In the genomic region with DNA sequence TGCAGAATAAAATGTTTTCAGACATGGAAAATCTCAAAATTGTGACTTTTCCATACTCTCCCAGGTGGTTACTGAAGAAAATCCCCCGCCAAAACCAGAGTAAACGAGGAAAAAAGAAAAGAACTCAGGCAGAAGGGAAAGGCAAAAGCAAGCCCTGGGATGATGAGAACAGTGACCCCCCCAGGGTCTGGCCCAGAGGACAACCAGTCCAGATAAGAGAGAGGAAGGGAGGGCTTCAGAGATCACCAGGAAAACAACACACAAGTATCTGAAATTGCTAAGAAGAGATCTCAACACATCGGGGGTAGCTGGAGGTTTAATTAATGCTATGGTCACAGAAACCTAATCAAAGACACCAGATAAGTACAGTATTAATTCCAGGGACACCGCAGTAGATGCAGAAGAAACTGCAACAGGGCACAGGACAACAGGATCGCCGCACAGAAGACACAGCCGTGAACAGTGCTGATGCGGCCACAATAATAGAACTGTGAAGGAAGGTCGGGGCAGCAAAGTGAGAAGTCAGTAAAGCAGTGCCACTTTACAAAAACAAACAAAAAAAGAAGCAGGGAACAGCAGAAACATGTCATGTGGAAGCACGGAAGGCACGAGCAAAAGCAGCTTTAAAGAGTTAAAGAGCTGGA, we compare ENCODE assay signal across 28 cellular contexts. TPM values are rescaled to one million over a fixed set of nuclear protein-coding genes. Genes with fewer than 3 reads are reported as not detected.
A peak's percentile ranks its signal among the peaks of the same experiment; 100 is the strongest.
DNase-seq lines count a peak whose midpoint lies in the region; ATAC-seq and TF ChIP-seq lines count a peak whose summit lies in the region.
"Had no signal": no experiment of that assay in that cellular context is flagged by ENCODE, and none has a peak within 500 bp of the region (broad histone marks: within the 10 kb centered on the region; RNA-seq: fewer than 3 reads in every experiment).

No MANE protein-coding gene starts in this region.

- H2BK120ac ChIP-seq in mesenchymal stem cell (ENCODE audit: low read depth, low read length): no peak overlapping the region

- intact Hi-C loops in Right ventricle myocardium superior (cut with DNase I): no loop called here
- intact Hi-C loops in dorsolateral prefrontal cortex (cut with DNase I): no loop called here

- ATAC-seq in Right ventricle myocardium superior (ENCODE audit: poor library complexity): peak; percentile 43
- no peak for ATAC-seq in HG03571 (IDR thresholded peaks at IDR 0.05; ENCODE audit: unreplicated experiment)
- no peak for ATAC-seq in GM19328 (IDR thresholded peaks at IDR 0.05; ENCODE audit: unreplicated experiment)
- ATAC-seq: gastroesophageal sphincter, Panc1 had no signal

- H3K4me3 ChIP-seq in right atrium auricular region: no peak overlapping the region
- H3K4me3 ChIP-seq in dorsolateral prefrontal cortex: peak overlapping the region in 2 of 59 donors; percentile 3 to 17
- H3K4me3 ChIP-seq in mesenchymal stem cell (ENCODE audit: insufficient read depth in 1 of 2, low read depth in 1 of 2, low read length in 2 of 2): no peak overlapping the region
- H3K4me3 ChIP-seq: esophagus squamous epithelium, gastroesophageal sphincter, GM23248, MG63, SJSA1, suprapubic skin had no signal

- no peak overlapping the region for H4K8ac ChIP-seq in mesenchymal stem cell (ENCODE audit: low read length)

- H4K91ac ChIP-seq in mesenchymal stem cell (ENCODE audit: low read length): no peak overlapping the region

- H3K4me1 Mint-ChIP-seq in type B pancreatic cell (ENCODE audit: unreplicated experiment): peaks cover 30% of the 10 kb centered on the region

- peaks cover 41% of the 10 kb centered on the region for H3K36me3 ChIP-seq in right atrium auricular region
- peaks cover 34 to 64% of the 10 kb centered on the region in 2 experiments for H3K36me3 ChIP-seq in mesenchymal stem cell (ENCODE audit: control insufficient read depth in 1 of 2, insufficient read depth in 2 of 2, low read depth in 1 of 2, low read length in 2 of 2)

- no peak overlapping the region for H2AK5ac ChIP-seq in mesenchymal stem cell (ENCODE audit: low read length, severe bottlenecking)

- H3K27me3 Mint-ChIP-seq in type B pancreatic cell: no peaks in the 10 kb centered on the region
- H3K27me3 Mint-ChIP-seq: activated naive CD8-positive, alpha-beta T cell treated with anti-CD3 and anti-CD28 coated beads for 36 hours; IgD-negative memory B cell had no signal

- DNase-seq in Right ventricle myocardium superior: no peak
- DNase-seq in right atrium auricular region (ENCODE audit: low spot score): no peak
- no peak for DNase-seq in dorsolateral prefrontal cortex
- DNase-seq in mesenchymal stem cell: no peak
- DNase-seq in type B pancreatic cell (ENCODE audit: extremely low spot score, unreplicated experiment): no peak
- no peak for DNase-seq in NK-92 (lab: John Stamatoyannopoulos, UW; ENCODE audit: unreplicated experiment)
- DNase-seq: activated CD4-positive, CD25-positive, alpha-beta regulatory T cell; activated naive CD8-positive, alpha-beta T cell treated with anti-CD3 and anti-CD28 coated beads for 36 hours; effector memory CD4-positive, alpha-beta T cell; EL; esophagus squamous epithelium; GM23248; kidney glomerular epithelial cell; MG63; NCI-H1417; NCI-H2107; NCI-H510A; NK-92 treated with Interleukin-12 subunit alpha and Interleukin-12 subunit beta, amount 100 ng/mL, for 24 hours; T-helper 9 cell had no signal

- H2BK15ac ChIP-seq in mesenchymal stem cell (ENCODE audit: low read depth, poor library complexity, severe bottlenecking): no peak overlapping the region

- H3K9me3 Mint-ChIP-seq in type B pancreatic cell: no peaks in the 10 kb centered on the region
- H3K9me3 Mint-ChIP-seq: activated naive CD8-positive, alpha-beta T cell treated with anti-CD3 and anti-CD28 coated beads for 36 hours had no signal

- no peaks in the 10 kb centered on the region for H3K27me3 ChIP-seq in right atrium auricular region
- H3K27me3 ChIP-seq in dorsolateral prefrontal cortex: no peaks in the 10 kb centered on the region
- no peaks in the 10 kb centered on the region for H3K27me3 ChIP-seq in mesenchymal stem cell (ENCODE audit: control insufficient read depth in 1 of 2, insufficient read depth in 1 of 2, low read length in 2 of 2)
- H3K27me3 ChIP-seq: esophagus squamous epithelium, gastroesophageal sphincter, MG63, SJSA1, suprapubic skin had no signal

- H3K27ac ChIP-seq in right atrium auricular region (no peak overlapping the region), dorsolateral prefrontal cortex (peak overlapping the region in 30 of 59 donors; percentile 2 to 72 (median 39)), mesenchymal stem cell (ENCODE audit: low read length, poor library complexity, severe bottlenecking) (peak overlapping the region; percentile 35)
- H3K27ac ChIP-seq: C4-2B, esophagus squamous epithelium, gastroesophageal sphincter, GM23248, parathyroid adenoma, SJSA1, suprapubic skin had no signal

- H3K4me1 ChIP-seq in right atrium auricular region (peaks cover 0 to 22% of the 10 kb centered on the region in 2 donors), mesenchymal stem cell (ENCODE audit: control insufficient read depth, insufficient read depth, low read depth, low read length) (peaks cover 8% of the 10 kb centered on the region)

- H3K9me3 ChIP-seq in right atrium auricular region (no peaks in the 10 kb centered on the region), mesenchymal stem cell (ENCODE audit: control insufficient read depth, low read length) (no peaks in the 10 kb centered on the region)
- H3K9me3 ChIP-seq: esophagus squamous epithelium, gastroesophageal sphincter, MG63, SJSA1, suprapubic skin had no signal

- peak overlapping the region; percentile 32 for H3K4me3 Mint-ChIP-seq in type B pancreatic cell
- H3K4me3 Mint-ChIP-seq: activated naive CD8-positive, alpha-beta T cell treated with anti-CD3 and anti-CD28 coated beads for 36 hours; IgD-negative memory B cell had no signal

- peak overlapping the region; percentile 10 for H3K4me2 ChIP-seq in mesenchymal stem cell (ENCODE audit: low read length, poor library complexity, severe bottlenecking)

- no peak overlapping the region for H2AFZ ChIP-seq in mesenchymal stem cell (ENCODE audit: low read depth, low read length)
- H2AFZ ChIP-seq: GM23248, parathyroid adenoma had no signal

- no peak overlapping the region for H3K23ac ChIP-seq in mesenchymal stem cell (ENCODE audit: low read length in 2 of 2)

- TF ChIP-seq CTCF in right atrium auricular region (IDR thresholded peaks at IDR 0.05) (no peak), dorsolateral prefrontal cortex (IDR thresholded peaks at IDR 0.05 in 54 of 56, conservative IDR thresholded peaks at IDR 0.05 in 2 of 56; ENCODE audit: low read depth in 1 of 56, partially characterized antibody in 56 of 56) (no peak), type B pancreatic cell (conservative IDR thresholded peaks at IDR 0.05) (no peak)

- H3K4ac ChIP-seq in mesenchymal stem cell (ENCODE audit: low read depth in 1 of 2, low read length in 2 of 2): no peak overlapping the region

- peaks cover 31% of the 10 kb centered on the region for H3K36me3 Mint-ChIP-seq in type B pancreatic cell

- no peak overlapping the region for H2BK12ac ChIP-seq in mesenchymal stem cell (ENCODE audit: low read length in 2 of 2)

- H3K14ac ChIP-seq in mesenchymal stem cell (ENCODE audit: low read length in 2 of 2): no peak overlapping the region

- H3K79me1 ChIP-seq in mesenchymal stem cell (replicated peaks; ENCODE audit: low read length, poor library complexity, severe bottlenecking): peaks cover 8% of the 10 kb centered on the region

- no peak overlapping the region for H3K18ac ChIP-seq in mesenchymal stem cell (ENCODE audit: low read depth in 1 of 2, low read length in 2 of 2)

- H3K27ac Mint-ChIP-seq in type B pancreatic cell: peak overlapping the region; percentile 1
- H3K27ac Mint-ChIP-seq: IgD-negative memory B cell had no signal

- WGBS in mesenchymal stem cell: 79% methylated on average over 10 of the region's 11 CpGs

- no peak overlapping the region for H3K9ac ChIP-seq in mesenchymal stem cell (ENCODE audit: low read length)
- H3K9ac ChIP-seq: GM23248, parathyroid adenoma had no signal

- H2BK5ac ChIP-seq in mesenchymal stem cell (ENCODE audit: low read depth, low read length, poor library complexity, severe bottlenecking): no peak overlapping the region

RNA-seq across cellular contexts. Expression of a gene that starts 28.5 kb away (rescaled TPM):
- total RNA-seq in Right ventricle myocardium superior: 83.6 TPM
- total RNA-seq in right atrium auricular region: 100 to 1,000 TPM in 1 of 2 donors, 10 to 100 TPM in 1; 97.8 to 124 TPM
- 100 to 1,000 TPM; 119 to 220 (median 170) TPM for total RNA-seq in dorsolateral prefrontal cortex
- 108 TPM for polyA plus RNA-seq in mesenchymal stem cell (2013, experiment 1 of 2)
- 105 TPM for polyA plus RNA-seq in mesenchymal stem cell (2013, experiment 2 of 2)
- total RNA-seq in type B pancreatic cell (ENCODE audit: low replicate concordance): 97.2 and 104 TPM in 2 replicates

RNA-seq across cellular contexts. Expression of a gene that starts 40.4 kb away (rescaled TPM):
- total RNA-seq in Right ventricle myocardium superior (31.0 TPM), right atrium auricular region (10 to 100 TPM; 40.5 to 44.8 TPM), dorsolateral prefrontal cortex (100 to 1,000 TPM in 101 of 120 experiments, 10 to 100 TPM in 19; 67.0 to 178 (median 121) TPM), type B pancreatic cell (ENCODE audit: low replicate concordance) (43.4 and 49.2 TPM in 2 replicates)
- 58.0 TPM for polyA plus RNA-seq in mesenchymal stem cell (2013, experiment 1 of 2)
- polyA plus RNA-seq in mesenchymal stem cell (2013, experiment 2 of 2): 59.1 TPM

Comparison
In these comparisons a context has a peak if more than half of its experiments do, and no peak if none do; other contexts are left out.
1. H3K27ac ChIP-seq: peak in dorsolateral prefrontal cortex (30 of 59) and mesenchymal stem cell (single experiment); none in right atrium auricular region (0 of 2).